Comparison of ENCODE assay signal across 28 cellular contexts in the genomic region with DNA sequence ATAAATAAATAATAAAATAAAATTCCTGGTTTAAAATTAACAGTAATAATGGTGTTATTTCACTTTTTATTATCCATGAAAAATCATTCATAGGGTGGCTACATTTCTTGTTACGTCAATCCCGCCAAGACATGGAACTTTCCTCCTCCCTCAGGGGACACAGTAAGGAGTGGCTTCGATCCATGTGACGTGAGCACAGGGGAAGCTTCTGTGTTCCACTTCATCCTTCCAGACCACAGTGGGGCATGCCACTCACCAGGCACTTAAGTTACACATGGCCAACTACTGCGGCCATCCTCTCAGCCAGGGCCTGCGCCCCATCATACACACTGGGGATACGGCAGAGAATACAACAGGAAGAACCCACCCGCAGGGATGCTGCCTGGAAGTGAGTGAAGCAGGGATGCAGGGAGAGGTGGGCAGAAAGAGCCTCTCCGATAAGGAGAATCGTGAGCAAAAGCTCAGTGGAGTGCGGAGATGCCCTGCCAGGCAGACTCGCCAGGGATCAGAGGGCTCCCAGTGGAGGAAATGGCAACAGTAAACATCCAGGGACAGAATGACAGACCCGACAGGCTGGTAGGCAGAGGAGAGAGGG.
"Had no signal": no experiment of that assay in that cellular context is flagged by ENCODE, and none has a peak within 500 bp of the region (broad histone marks: within the 10 kb centered on the region; RNA-seq: fewer than 3 reads in every experiment).

No MANE protein-coding gene starts in this region.

- H3K79me2 ChIP-seq: parathyroid adenoma had no signal

- H2AFZ ChIP-seq: parathyroid adenoma had no signal

- H3K36me3 Mint-ChIP-seq: activated naive CD4-positive, alpha-beta T cell treated with anti-CD3 and anti-CD28 coated beads, Interleukin-2, amount 50 U/mL, for 72 hours; natural killer cell treated with Interleukin-12 subunit alpha and Interleukin-12 subunit beta and Interleukin-15 and Interleukin-18, amount 100 ng/mL, for 72 hours had no signal

- H3K27ac ChIP-seq: colonic mucosa, gastroesophageal sphincter, lower lobe of right lung, parathyroid adenoma, suprapubic skin, tibial nerve had no signal

- DNase-seq: activated B cell treated with CpG ODN at 0.5 μM for 24 hours; activated CD4-positive, alpha-beta T cell treated with anti-CD3 and anti-CD28 coated beads, Interleukin-2, amount 50 U/mL, for 1 hour; activated CD8-positive, alpha-beta T cell treated with anti-CD3 and anti-CD28 coated beads for 36 hours; activated naive CD4-positive, alpha-beta T cell; activated T-cell treated with anti-CD3 and anti-CD28 coated beads, Interleukin-2, amount 50 U/mL, for 72 hours; anterior cingulate cortex; cerebellar nuclear complex; colonic mucosa; effector CD8-positive, alpha-beta T cell; erythroblast; head of caudate nucleus; hippocampal formation; immature natural killer cell; kidney; lower lobe of right lung; mesenchymal stem cell; mucosa of descending colon; nucleus accumbens; right cardiac atrium; stimulated activated naive CD4-positive, alpha-beta T cell; T1000 had no signal

- H3K4me3 ChIP-seq: colonic mucosa, gastroesophageal sphincter, lower lobe of right lung, mucosa of descending colon, suprapubic skin, tibial nerve had no signal

- H3K4me1 ChIP-seq: colonic mucosa had no signal

- H3K4me3 Mint-ChIP-seq: activated B cell treated with CpG ODN at 0.5 μM for 24 hours; activated CD8-positive, alpha-beta T cell treated with anti-CD3 and anti-CD28 coated beads for 36 hours; activated T-cell treated with anti-CD3 and anti-CD28 coated beads, Interleukin-2, amount 50 U/mL, for 72 hours; immature natural killer cell; natural killer cell treated with Interleukin-12 subunit alpha and Interleukin-12 subunit beta and Interleukin-15 and Interleukin-18, amount 100 ng/mL, for 72 hours; T-helper 1 cell treated with Interleukin-12 subunit alpha and Interleukin-12 subunit beta and Interleukin-4 antibody, amounts not matched to agents 30 μg/mL and 1 μg/mL, for 36 hours had no signal

- H3K9ac ChIP-seq: parathyroid adenoma had no signal

- H3K27ac Mint-ChIP-seq: activated B cell treated with CpG ODN at 0.5 μM for 24 hours; activated CD8-positive, alpha-beta T cell treated with anti-CD3 and anti-CD28 coated beads for 36 hours; activated naive CD4-positive, alpha-beta T cell treated with anti-CD3 and anti-CD28 coated beads, Interleukin-2, amount 50 U/mL, for 72 hours; activated T-cell treated with anti-CD3 and anti-CD28 coated beads, Interleukin-2, amount 50 U/mL, for 72 hours; immature natural killer cell; natural killer cell treated with Interleukin-12 subunit alpha and Interleukin-12 subunit beta and Interleukin-15 and Interleukin-18, amount 100 ng/mL, for 72 hours; T-helper 1 cell treated with Interleukin-12 subunit alpha and Interleukin-12 subunit beta and Interleukin-4 antibody, amounts not matched to agents 30 μg/mL and 1 μg/mL, for 36 hours had no signal

- H3K9me3 ChIP-seq: colonic mucosa, gastroesophageal sphincter, lower lobe of right lung, mucosa of descending colon, suprapubic skin, tibial nerve had no signal

- ATAC-seq: activated CD8-positive, alpha-beta T cell treated with anti-CD3 and anti-CD28 coated beads for 36 hours; activated naive CD4-positive, alpha-beta T cell treated with anti-CD3 and anti-CD28 coated beads, Interleukin-2, amount 50 U/mL, for 72 hours; activated T-cell treated with anti-CD3 and anti-CD28 coated beads, Interleukin-2, amount 50 U/mL, for 72 hours; gastroesophageal sphincter; mucosa of descending colon; natural killer cell treated with Interleukin-12 subunit alpha and Interleukin-12 subunit beta and Interleukin-15 and Interleukin-18, amount 100 ng/mL, for 72 hours; right cardiac atrium had no signal

- H3K9me3 Mint-ChIP-seq: activated B cell treated with CpG ODN at 0.5 μM for 24 hours; activated CD8-positive, alpha-beta T cell treated with anti-CD3 and anti-CD28 coated beads for 36 hours; activated naive CD4-positive, alpha-beta T cell treated with anti-CD3 and anti-CD28 coated beads, Interleukin-2, amount 50 U/mL, for 72 hours; activated T-cell treated with anti-CD3 and anti-CD28 coated beads, Interleukin-2, amount 50 U/mL, for 72 hours; immature natural killer cell; natural killer cell treated with Interleukin-12 subunit alpha and Interleukin-12 subunit beta and Interleukin-15 and Interleukin-18, amount 100 ng/mL, for 72 hours; T-helper 1 cell treated with Interleukin-12 subunit alpha and Interleukin-12 subunit beta and Interleukin-4 antibody, amounts not matched to agents 30 μg/mL and 1 μg/mL, for 36 hours had no signal

- H3K27me3 ChIP-seq: colonic mucosa, gastroesophageal sphincter, suprapubic skin, tibial nerve had no signal

- H3K36me3 ChIP-seq: colonic mucosa had no signal
